In the genomic region with DNA sequence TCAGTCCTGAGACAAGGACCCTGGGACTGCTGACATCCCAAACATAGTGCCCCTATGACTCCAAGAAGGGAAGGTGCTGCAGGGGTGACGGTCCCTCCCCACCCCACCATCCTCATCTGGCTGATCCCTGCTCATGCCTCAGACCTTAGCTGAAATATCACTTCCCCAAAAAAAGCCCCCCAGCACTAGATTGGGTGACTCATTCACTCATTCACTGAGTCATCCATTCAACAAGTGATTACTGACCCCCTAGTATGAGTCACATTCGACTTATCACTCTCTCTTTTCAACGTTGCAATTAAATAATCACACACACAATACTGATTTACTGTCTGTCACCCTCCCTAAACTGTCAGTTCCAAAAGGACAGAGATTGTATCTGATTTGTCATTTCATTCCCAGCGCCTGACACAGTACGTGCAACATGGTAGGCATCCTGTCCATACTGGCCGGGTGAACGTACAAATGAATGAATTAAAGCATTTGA, we compare ENCODE assay signal across 1 cellular context.
A peak's percentile ranks its signal among the peaks of the same experiment; 100 is the strongest.
TF ChIP-seq lines count a peak whose summit lies in the region.

No MANE protein-coding gene starts in this region.

TF ChIP-seq in H1, 55 proteins besides CTCF, POLR2A, EP300 and RAD21:
- TF ChIP-seq JUND (IDR thresholded peaks at IDR 0.05; ENCODE audit: low read length) = peak; percentile 60; the same call in 1 of the 2 replicates
- no peak for TF ChIP-seq HDAC6 (IDR thresholded peaks at IDR 0.05; ENCODE audit: low read depth, low read length)
